8 cellular contexts compared by ENCODE assay signal in the genomic region with DNA sequence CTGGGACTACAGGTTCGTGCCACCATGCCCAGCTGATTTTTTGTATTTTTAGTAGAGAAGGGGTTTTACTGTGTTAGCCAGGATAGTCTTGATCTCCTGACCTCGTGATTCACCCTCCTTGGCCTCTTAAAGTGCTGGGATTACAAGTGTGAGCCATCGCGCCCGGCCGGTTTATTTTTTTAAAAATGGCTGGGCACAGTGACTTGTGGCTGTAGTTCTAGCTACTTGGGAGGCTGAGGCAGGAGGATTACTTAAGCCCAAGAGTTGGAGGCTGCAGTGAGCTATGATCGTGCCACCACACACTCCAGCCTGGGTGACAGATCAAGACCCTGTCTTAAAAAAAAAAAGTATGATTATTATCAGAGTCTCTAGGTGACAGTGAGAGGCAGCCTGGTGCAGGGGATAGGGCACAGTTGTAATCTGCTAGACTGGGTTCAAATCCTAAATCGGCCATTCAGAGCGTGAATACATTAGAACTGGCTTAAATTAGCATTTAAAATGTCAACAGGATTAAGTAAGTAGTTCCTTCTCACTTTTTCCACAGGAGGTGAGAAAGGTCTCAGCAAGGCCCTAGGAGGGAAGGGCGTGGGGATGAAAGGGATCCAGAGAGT.
DNase-seq lines count a peak whose midpoint lies in the region; ATAC-seq and TF ChIP-seq lines count a peak whose summit lies in the region.

No MANE protein-coding gene starts in this region.

- peak overlapping the region; percentile 91 for H3K9ac ChIP-seq in mucosa of stomach (ENCODE audit: low read length)

- peak overlapping the region; percentile 83 for H3K27ac ChIP-seq in brain microvascular endothelial cell

- H3K27me3 ChIP-seq in brain microvascular endothelial cell (replicated peaks) (no peaks in the 10 kb centered on the region), mucosa of stomach (ENCODE audit: control insufficient read depth, insufficient read depth, low read length) (no peaks in the 10 kb centered on the region)

- H3K4me1 ChIP-seq in mucosa of stomach (ENCODE audit: control insufficient read depth, insufficient read depth, low read length) = peaks cover 51% of the 10 kb centered on the region

- H3K36me3 ChIP-seq in brain microvascular endothelial cell (replicated peaks) (no peaks in the 10 kb centered on the region), mucosa of stomach (ENCODE audit: control insufficient read depth, insufficient read depth, low read length) (no peaks in the 10 kb centered on the region)

- in situ Hi-C loops in brain microvascular endothelial cell (cut with HindIII; ENCODE audit: low pct_ligation_motif_present, low sequenced_read_pairs) = no loop called here

- H3K4me3 ChIP-seq in AG09309 (ENCODE audit: control insufficient read depth, low read depth, low read length) (peak overlapping the region; percentile 57), brain microvascular endothelial cell (ENCODE audit: low read depth, low read length) (peak overlapping the region; percentile 69), mucosa of stomach (ENCODE audit: low read length) (peak overlapping the region; percentile 94)

- ATAC-seq in HG02981 (IDR thresholded peaks at IDR 0.05; ENCODE audit: unreplicated experiment) (peak; percentile 7), HG02870 (IDR thresholded peaks at IDR 0.05; ENCODE audit: unreplicated experiment) (no peak), GM19023 (IDR thresholded peaks at IDR 0.05; ENCODE audit: unreplicated experiment) (no peak)

- DNase-seq in AG09309 (ENCODE audit: low read depth) (no peak), brain microvascular endothelial cell (no peak), iPS-NIHi7 (ENCODE audit: extremely low spot score) (no peak), foreskin melanocyte (no peak)

- TF ChIP-seq CTCF in AG09309 (IDR thresholded peaks at IDR 0.05; ENCODE audit: control insufficient read depth, insufficient read depth, low read depth, low read length, missing control alignments) (no peak), brain microvascular endothelial cell (IDR thresholded peaks at IDR 0.05; ENCODE audit: low read depth, low read length, missing control alignments) (no peak)

- no peaks in the 10 kb centered on the region for H3K9me3 ChIP-seq in mucosa of stomach (ENCODE audit: control insufficient read depth, low read length)
